Comparison of ENCODE assay signal across 8 cellular contexts in the genomic region with DNA sequence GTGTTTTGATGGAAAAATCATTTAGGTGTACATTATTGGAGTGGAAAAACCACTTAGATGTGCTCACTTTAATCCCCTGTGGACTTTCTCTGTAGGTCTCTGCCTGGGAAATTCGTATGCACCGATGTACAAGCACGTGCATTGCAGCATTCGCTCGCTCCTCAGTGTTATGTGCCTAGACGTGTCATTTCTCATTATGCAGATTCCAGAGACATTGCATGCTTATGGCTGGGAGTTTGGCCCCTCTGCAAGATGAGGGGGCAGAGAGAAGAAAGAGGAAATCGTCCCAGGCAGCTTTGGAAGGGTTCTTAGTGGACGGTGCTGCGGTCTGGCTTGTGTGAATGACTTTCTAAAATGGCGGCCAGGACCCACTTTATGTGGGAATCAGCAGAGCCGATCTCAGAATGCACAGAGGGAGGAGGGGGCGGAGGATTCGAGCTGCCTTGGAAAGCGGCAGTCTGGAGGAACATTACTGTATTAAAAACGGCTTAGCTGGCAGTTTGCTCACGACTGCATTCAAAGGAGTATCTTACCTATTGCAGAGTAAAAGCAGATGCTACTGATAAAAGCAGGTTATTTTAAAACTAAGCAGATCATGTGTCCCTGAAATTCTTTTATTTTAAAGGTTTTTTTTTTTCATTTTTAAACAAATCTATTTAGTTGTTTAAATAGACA. TPM values are rescaled to one million over a fixed set of nuclear protein-coding genes. Genes with fewer than 3 reads are reported as not detected.
DNase-seq lines count a peak whose midpoint lies in the region; ATAC-seq and TF ChIP-seq lines count a peak whose summit lies in the region.

No MANE protein-coding gene starts in this region.

- H3K36me3 ChIP-seq in WERI-Rb-1 = peaks cover 3% of the 10 kb centered on the region; the same call in 1 of the 2 replicates
- H3K36me3 ChIP-seq in effector memory CD4-positive, alpha-beta T cell (ENCODE audit: control insufficient read depth, insufficient read depth, low read length) = no peaks in the 10 kb centered on the region
- H3K36me3 ChIP-seq in mucosa of descending colon (ENCODE audit: low read depth) = no peaks in the 10 kb centered on the region
- no peaks in the 10 kb centered on the region for H3K36me3 ChIP-seq in suprapubic skin

- 0% methylated on average over 16 of the region's 16 CpGs for WGBS in suprapubic skin

- no peak for TF ChIP-seq EP300 in suprapubic skin (IDR thresholded peaks at IDR 0.05)

- peak in 1 of 2 donors; percentile 10 for ATAC-seq in left cardiac atrium
- ATAC-seq in mucosa of descending colon = peak; percentile 0
- ATAC-seq in GM21619 (IDR thresholded peaks at IDR 0.05; ENCODE audit: unreplicated experiment) = no peak

- DNase-seq in left cardiac atrium = peak; percentile 39
- DNase-seq in cardiac septum (ENCODE audit: low spot score) = no peak
- DNase-seq in NCI-H2196 treated with DMSO at 0.1 percent for 48 hours (lab: John Stamatoyannopoulos, UW; ENCODE audit: unreplicated experiment) = peak; percentile 67
- peak; percentile 94 for DNase-seq in WERI-Rb-1
- peak in 1 of 3 donors; percentile 16 for DNase-seq in effector memory CD4-positive, alpha-beta T cell
- DNase-seq in mucosa of descending colon = peak in 2 of 3 donors; percentile 47 to 59
- peak in 1 of 2 donors; percentile 71 for DNase-seq in suprapubic skin (ENCODE audit: low spot score in 2 of 2)

- peak overlapping the region; percentile 95 for H3K27ac ChIP-seq in WERI-Rb-1
- H3K27ac ChIP-seq in effector memory CD4-positive, alpha-beta T cell (ENCODE audit: insufficient read depth, low read length, poor library complexity, severe bottlenecking) = peak overlapping the region; percentile 91
- peak overlapping the region; percentile 99 for H3K27ac ChIP-seq in suprapubic skin

- H3K9me3 ChIP-seq in WERI-Rb-1 (ENCODE audit: severe bottlenecking) (no peaks in the 10 kb centered on the region), mucosa of descending colon (no peaks in the 10 kb centered on the region), suprapubic skin (no peaks in the 10 kb centered on the region)
- H3K9me3 ChIP-seq in effector memory CD4-positive, alpha-beta T cell (ENCODE audit: control insufficient read depth, low read length) = no peaks in the 10 kb centered on the region

- H3K4me1 ChIP-seq in effector memory CD4-positive, alpha-beta T cell (ENCODE audit: control insufficient read depth, insufficient read depth, low read length, poor library complexity, severe bottlenecking) = peaks cover 6% of the 10 kb centered on the region
- peaks cover 23% of the 10 kb centered on the region for H3K4me1 ChIP-seq in mucosa of descending colon (ENCODE audit: low read depth)
- H3K4me1 ChIP-seq in suprapubic skin = peaks cover 60% of the 10 kb centered on the region

- H3K27me3 ChIP-seq in WERI-Rb-1 (ENCODE audit: insufficient read depth, low read depth, severe bottlenecking) (no peaks in the 10 kb centered on the region), suprapubic skin (no peaks in the 10 kb centered on the region)
- H3K27me3 ChIP-seq in effector memory CD4-positive, alpha-beta T cell (replicated peaks; ENCODE audit: control insufficient read depth, insufficient read depth, low read length, poor library complexity, severe bottlenecking) = no peaks in the 10 kb centered on the region

- intact Hi-C loops in left cardiac atrium (cut with DNase I) (loop anchor here (5.0 kb wide), 1 partner anchor 37 kb away; no protein-coding TSS in a partner anchor), cardiac septum (cut with DNase I) (loop anchor here (2.0 to 5.0 kb wide), 2 partner anchors 37 to 97 kb away; no protein-coding TSS in a partner anchor), mucosa of descending colon (cut with DNase I, micrococcal nuclease) (no loop called here)

- peak overlapping the region; percentile 81 for H3K4me3 ChIP-seq in WERI-Rb-1 (ENCODE audit: low read depth, low read length)
- peak overlapping the region; percentile 82 for H3K4me3 ChIP-seq in effector memory CD4-positive, alpha-beta T cell (ENCODE audit: insufficient read depth, low read depth, low read length, poor library complexity, severe bottlenecking)
- H3K4me3 ChIP-seq in mucosa of descending colon = peak overlapping the region; percentile 85
- H3K4me3 ChIP-seq in suprapubic skin = peak overlapping the region; percentile 95

- TF ChIP-seq POLR2A in suprapubic skin (IDR thresholded peaks at IDR 0.05) = no peak

- no peak for TF ChIP-seq CTCF in WERI-Rb-1 (IDR thresholded peaks at IDR 0.05; ENCODE audit: low read depth, low read length)
- TF ChIP-seq CTCF in mucosa of descending colon (IDR thresholded peaks at IDR 0.05) = no peak
- no peak for TF ChIP-seq CTCF in suprapubic skin (IDR thresholded peaks at IDR 0.05)

RNA-seq across cellular contexts. Expression of a gene that starts 2.4 kb away (rescaled TPM):
- 10 to 100 TPM; 27.8 to 36.5 TPM for total RNA-seq in left cardiac atrium
- 37.8 TPM for total RNA-seq in cardiac septum
- 10 to 100 TPM; 48.7 to 60.3 (median 50.6) TPM for total RNA-seq in mucosa of descending colon
- total RNA-seq in suprapubic skin = 10 to 100 TPM; 55.0 to 79.7 (median 63.8) TPM

RNA-seq across cellular contexts. Expression of a gene that starts 42.5 kb away (rescaled TPM):
- total RNA-seq in left cardiac atrium (1 to 10 TPM; 3.9 to 4.0 TPM), cardiac septum (4.9 TPM), mucosa of descending colon (1 to 10 TPM; 1.7 to 2.4 (median 2.1) TPM), suprapubic skin (1 to 10 TPM in 2 of 4 donors, under 1 TPM in 2; 0.68 to 3.2 (median 1.3) TPM)

Comparison
In these comparisons a context has a peak if more than half of its experiments do, and no peak if none do; other contexts are left out.
1. intact Hi-C loops: an anchor here in left cardiac atrium (5.0 kb wide) and cardiac septum (2.0 to 5.0 kb wide); none called in mucosa of descending colon.